In genomic region chr22:24325105-24325757, GRCh38 we compare ENCODE assay signal across 7 cellular contexts. TPM values are rescaled to one million over a fixed set of nuclear protein-coding genes. Genes with fewer than 3 reads are reported as not detected.
DNase-seq lines count a peak whose midpoint lies in the region; ATAC-seq, FAIRE-seq and TF ChIP-seq lines count a peak whose summit lies in the region.

No MANE protein-coding gene starts in this region.

- H3K9me2 ChIP-seq in DOHH2 (replicated peaks; ENCODE audit: control insufficient read depth, low read length), result no peaks in the 10 kb centered on the region

- H3K4me1 ChIP-seq in DOHH2 (ENCODE audit: control insufficient read depth, low read length), result peaks cover 22% of the 10 kb centered on the region
- H3K4me1 ChIP-seq in lower lobe of right lung, result peaks cover 19% of the 10 kb centered on the region

- H3K27ac ChIP-seq in DOHH2 (ENCODE audit: low read depth, low read length), result no peak overlapping the region; the same call in 1 of the 2 replicates
- no peak overlapping the region for H3K27ac ChIP-seq in lower lobe of right lung

- intact Hi-C loops in lower lobe of right lung (cut with DNase I), result no loop called here

- H3K9me3 ChIP-seq in DOHH2 (ENCODE audit: control insufficient read depth, insufficient read depth, low read length) (no peaks in the 10 kb centered on the region), lower lobe of right lung (no peaks in the 10 kb centered on the region)

- peak; percentile 62 for FAIRE-seq in colon (lab: Jason Lieb, UNC)
- no peak for FAIRE-seq in urothelium cell line (lab: Jason Lieb, UNC)

- ATAC-seq in HG03196 (IDR thresholded peaks at IDR 0.05; ENCODE audit: unreplicated experiment) (peak; percentile 61), lower lobe of right lung (peak; percentile 76 to 81), HG03439 (IDR thresholded peaks at IDR 0.05; ENCODE audit: unreplicated experiment) (no peak)

- peaks cover 18% of the 10 kb centered on the region for H3F3A ChIP-seq in DOHH2 (ENCODE audit: control insufficient read depth, insufficient read depth)

- H3K4me2 ChIP-seq in DOHH2 (ENCODE audit: low read length), result peak overlapping the region; percentile 35

- H3K4me3 ChIP-seq in DOHH2 (ENCODE audit: low read length), result no peak overlapping the region
- H3K4me3 ChIP-seq in lower lobe of right lung, result no peak overlapping the region

- H3K36me3 ChIP-seq in DOHH2 (ENCODE audit: control insufficient read depth, low read length) (peaks cover 84% of the 10 kb centered on the region), lower lobe of right lung (peaks cover 78% of the 10 kb centered on the region)

- H4K20me1 ChIP-seq in DOHH2 (ENCODE audit: control insufficient read depth, insufficient read depth, low read depth, low read length), result no peaks in the 10 kb centered on the region

- peaks cover 20% of the 10 kb centered on the region for H3K79me2 ChIP-seq in DOHH2 (ENCODE audit: control insufficient read depth, low read length)

- H3K27me3 ChIP-seq in DOHH2 (ENCODE audit: control insufficient read depth, low read length) (no peaks in the 10 kb centered on the region), lower lobe of right lung (ENCODE audit: low read depth) (no peaks in the 10 kb centered on the region)

- DNase-seq in RKO (ENCODE audit: low spot score), result peak; percentile 75
- DNase-seq in lower lobe of right lung, result no peak
- DNase-seq in urothelium cell line (ENCODE audit: low spot score), result peak; percentile 36

- TF ChIP-seq CTCF in DOHH2 (IDR thresholded peaks at IDR 0.05; ENCODE audit: low read depth, low read length, poor library complexity, severe bottlenecking), result peak; percentile 64
- TF ChIP-seq CTCF in lower lobe of right lung (IDR thresholded peaks at IDR 0.05), result peak; percentile 70

RNA-seq across cellular contexts. Expression of gene SPECC1L, which starts 54.6 kb away (rescaled TPM):
- total RNA-seq in lower lobe of right lung, result 69.9 TPM
